16 cellular contexts compared by ENCODE assay signal in the genomic region with DNA sequence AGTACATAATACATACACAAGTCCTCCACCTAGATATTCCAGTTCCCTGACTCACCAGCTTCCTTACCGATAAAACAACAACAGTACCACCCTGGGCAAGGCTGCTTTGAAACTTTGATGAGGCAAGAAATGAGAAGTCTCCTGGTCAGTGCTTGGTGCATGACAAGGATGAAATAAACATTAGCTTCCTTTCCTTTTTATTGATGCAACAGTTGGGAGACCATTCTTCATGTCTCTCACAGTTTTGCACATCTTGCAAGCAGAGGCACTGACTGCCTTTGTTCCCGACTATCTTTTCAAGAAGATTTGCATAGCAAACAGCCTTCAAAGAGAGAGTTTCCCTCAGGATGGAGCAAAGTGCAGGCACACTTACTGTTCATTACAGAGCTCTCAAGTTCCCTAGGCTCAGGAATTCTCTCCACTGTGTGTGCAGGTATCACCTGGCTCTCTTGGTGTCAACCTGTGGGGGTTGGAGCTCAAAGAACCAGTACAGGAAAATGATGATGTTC.
A peak's percentile ranks its signal among the peaks of the same experiment; 100 is the strongest.
DNase-seq lines count a peak whose midpoint lies in the region; ATAC-seq and TF ChIP-seq lines count a peak whose summit lies in the region.
"Had no signal": no experiment of that assay in that cellular context is flagged by ENCODE, and none has a peak within 500 bp of the region (broad histone marks: within the 10 kb centered on the region; RNA-seq: fewer than 3 reads in every experiment).

No MANE protein-coding gene starts in this region.

- POLR2A ChIA-PET in Panc1 (lab: Charles Lee) = no interaction called here

- no peak overlapping the region for H3K9ac ChIP-seq in GM23248

- peaks cover 56% of the 10 kb centered on the region for H3K4me1 ChIP-seq in GM23248 (ENCODE audit: insufficient read depth)
- H3K4me1 ChIP-seq in Panc1 (ENCODE audit: control insufficient read depth, insufficient read depth, low read length) = no peaks in the 10 kb centered on the region
- no peaks in the 10 kb centered on the region for H3K4me1 ChIP-seq in mucosa of descending colon (ENCODE audit: low read depth)
- peaks cover 2 to 7% of the 10 kb centered on the region in 2 donors for H3K4me1 ChIP-seq in aorta (ENCODE audit: control insufficient read depth in 1 of 2, insufficient read depth in 2 of 2, low read length in 2 of 2)
- H3K4me1 ChIP-seq: psoas muscle had no signal

- H3K27ac Mint-ChIP-seq in natural killer cell treated with Interleukin-12 subunit alpha and Interleukin-12 subunit beta and Interleukin-15 and Interleukin-18, amount 100 ng/mL, for 72 hours = no peak overlapping the region
- H3K27ac Mint-ChIP-seq: activated B cell treated with CpG ODN at 0.5 μM for 24 hours; stimulated activated naive CD8-positive, alpha-beta T cell treated with anti-CD3 and anti-CD28 coated beads, Interleukin-15, Interleukin-2, amounts not matched to agents 100 ng/mL and 50 ng/mL, for 24 hours had no signal

- H3K36me3 ChIP-seq in GM23248 (ENCODE audit: low read depth) = peaks cover 31% of the 10 kb centered on the region
- H3K36me3 ChIP-seq in Panc1 (ENCODE audit: control insufficient read depth, insufficient read depth, low read length) = no peaks in the 10 kb centered on the region
- H3K36me3 ChIP-seq in mucosa of descending colon (ENCODE audit: low read depth) = no peaks in the 10 kb centered on the region
- peaks cover 0 to 2% of the 10 kb centered on the region in 2 donors for H3K36me3 ChIP-seq in aorta (ENCODE audit: control insufficient read depth in 1 of 2, insufficient read depth in 2 of 2, low read length in 1 of 2)
- H3K36me3 ChIP-seq: SJCRH30 had no signal

- H3K4me3 ChIP-seq in GM23248 (no peak overlapping the region), Panc1 (ENCODE audit: low read depth in 2 of 2, low read length in 2 of 2) (no peak overlapping the region), epithelial cell of esophagus (ENCODE audit: low read length) (no peak overlapping the region), mucosa of descending colon (no peak overlapping the region), aorta (ENCODE audit: low read length in 2 of 2) (no peak overlapping the region)
- H3K4me3 ChIP-seq: psoas muscle, SJCRH30 had no signal

- no peak overlapping the region for H3K4me3 Mint-ChIP-seq in natural killer cell treated with Interleukin-12 subunit alpha and Interleukin-12 subunit beta and Interleukin-15 and Interleukin-18, amount 100 ng/mL, for 72 hours
- H3K4me3 Mint-ChIP-seq: activated B cell treated with CpG ODN at 0.5 μM for 24 hours; stimulated activated naive CD8-positive, alpha-beta T cell treated with anti-CD3 and anti-CD28 coated beads, Interleukin-15, Interleukin-2, amounts not matched to agents 100 ng/mL and 50 ng/mL, for 24 hours had no signal

- no peaks in the 10 kb centered on the region for H3K36me3 Mint-ChIP-seq in natural killer cell treated with Interleukin-12 subunit alpha and Interleukin-12 subunit beta and Interleukin-15 and Interleukin-18, amount 100 ng/mL, for 72 hours

- TF ChIP-seq CTCF in Panc1 (IDR thresholded peaks at IDR 0.05) = no peak
- TF ChIP-seq CTCF in epithelial cell of esophagus (IDR thresholded peaks at IDR 0.05; ENCODE audit: insufficient read depth, low read depth, low read length, missing control alignments) = no peak
- TF ChIP-seq CTCF in mucosa of descending colon (IDR thresholded peaks at IDR 0.05) = no peak

- no TSS peak for BruUV-seq in Panc1 (replicated peaks; lab: Mats Ljungman, UMichigan)

- H3K4me1 Mint-ChIP-seq in natural killer cell treated with Interleukin-12 subunit alpha and Interleukin-12 subunit beta and Interleukin-15 and Interleukin-18, amount 100 ng/mL, for 72 hours (ENCODE audit: low read depth in 2 of 2) = no peaks in the 10 kb centered on the region
- H3K4me1 Mint-ChIP-seq: activated B cell treated with CpG ODN at 0.5 μM for 24 hours had no signal

- 43 to 46% methylated on average over 2 of the region's 2 CpGs for WGBS in GM23248 (ENCODE audit: low coverage in 1 of 2, low lambda C conversion rate in 2 of 2, missing lambda C conversion rate in 2 of 2), 2 experiments
- 56 to 76% methylated on average over 2 of the region's 2 CpGs for WGBS in aorta, 2 donors

- in situ Hi-C loops in GM23248 (cut with MboI) (no loop called here), Panc1 (cut with HindIII; ENCODE audit: low pct_unique_long_range_greater_than_20kb, low sequenced_read_pairs) (no loop called here)

- intact Hi-C loops in Panc1 (cut with micrococcal nuclease; ENCODE audit: unreplicated experiment) = no loop called here
- intact Hi-C loops in mucosa of descending colon (cut with DNase I, micrococcal nuclease) = no loop called here
- intact Hi-C loops in aorta (cut with DNase I) = loop anchor here in 1 of 2 donors (5.0 kb wide), 3 partner anchors 42 to 82 kb away; a partner anchor contains a TSS

- ATAC-seq in Panc1 = peak; percentile 67; the same call in 1 of the 2 replicates
- ATAC-seq in mucosa of descending colon = peak; percentile 78
- ATAC-seq in natural killer cell treated with Interleukin-12 subunit alpha and Interleukin-12 subunit beta and Interleukin-15 and Interleukin-18, amount 100 ng/mL, for 72 hours = no peak
- ATAC-seq in GM18861 (IDR thresholded peaks at IDR 0.05; ENCODE audit: unreplicated experiment) = no peak
- no peak for ATAC-seq in aorta (ENCODE audit: low FRiP score)
- ATAC-seq: psoas muscle had no signal

- H3K27me3 ChIP-seq in GM23248 (replicated peaks; ENCODE audit: insufficient read depth) (no peaks in the 10 kb centered on the region), Panc1 (ENCODE audit: control insufficient read depth, insufficient read depth, low read length) (no peaks in the 10 kb centered on the region), aorta (ENCODE audit: control insufficient read depth in 1 of 2, insufficient read depth in 2 of 2, low read length in 1 of 2) (no peaks in the 10 kb centered on the region)
- H3K27me3 ChIP-seq: SJCRH30 had no signal

- peak overlapping the region; percentile 60 for H3K27ac ChIP-seq in GM23248
- no peak overlapping the region for H3K27ac ChIP-seq in Panc1 (ENCODE audit: low read length)
- H3K27ac ChIP-seq in aorta (ENCODE audit: low read depth in 1 of 2, low read length in 2 of 2) = peak overlapping the region in 1 of 2 donors; percentile 50
- H3K27ac ChIP-seq: psoas muscle, SJCRH30 had no signal

- CTCF ChIA-PET in Panc1 (lab: Charles Lee) = no interaction called here

- no peaks in the 10 kb centered on the region for H3K9me3 Mint-ChIP-seq in natural killer cell treated with Interleukin-12 subunit alpha and Interleukin-12 subunit beta and Interleukin-15 and Interleukin-18, amount 100 ng/mL, for 72 hours
- H3K9me3 Mint-ChIP-seq: activated B cell treated with CpG ODN at 0.5 μM for 24 hours; stimulated activated naive CD8-positive, alpha-beta T cell treated with anti-CD3 and anti-CD28 coated beads, Interleukin-15, Interleukin-2, amounts not matched to agents 100 ng/mL and 50 ng/mL, for 24 hours had no signal

- peaks cover 16% of the 10 kb centered on the region in 2 donors for H3K27me3 Mint-ChIP-seq in natural killer cell treated with Interleukin-12 subunit alpha and Interleukin-12 subunit beta and Interleukin-15 and Interleukin-18, amount 100 ng/mL, for 72 hours
- H3K27me3 Mint-ChIP-seq: stimulated activated naive CD8-positive, alpha-beta T cell treated with anti-CD3 and anti-CD28 coated beads, Interleukin-15, Interleukin-2, amounts not matched to agents 100 ng/mL and 50 ng/mL, for 24 hours had no signal

- H3K4me2 ChIP-seq in GM23248 (ENCODE audit: unreplicated experiment) = peak overlapping the region; percentile 17

- H3K9me3 ChIP-seq in GM23248 (ENCODE audit: low read depth) (no peaks in the 10 kb centered on the region), Panc1 (ENCODE audit: control insufficient read depth, insufficient read depth, low read depth, low read length) (no peaks in the 10 kb centered on the region), mucosa of descending colon (no peaks in the 10 kb centered on the region), aorta (ENCODE audit: control insufficient read depth, low read length) (peaks cover 2% of the 10 kb centered on the region)
- H3K9me3 ChIP-seq: psoas muscle had no signal

- H3K9me2 ChIP-seq in GM23248 (ENCODE audit: insufficient read depth) = no peaks in the 10 kb centered on the region

- H3F3A ChIP-seq in GM23248 (ENCODE audit: insufficient read depth) = peaks cover 62% of the 10 kb centered on the region

- DNase-seq in GM23248 = peak; percentile 65
- DNase-seq in Panc1 (ENCODE audit: low read depth, low spot score) = no peak
- DNase-seq in epithelial cell of esophagus (ENCODE audit: low read depth) = peak; percentile 97
- no peak for DNase-seq in mucosa of descending colon
- no peak for DNase-seq in natural killer cell treated with Interleukin-12 subunit alpha and Interleukin-12 subunit beta and Interleukin-15 and Interleukin-18, amount 100 ng/mL, for 72 hours (ENCODE audit: low spot score)
- no peak for DNase-seq in aorta
- DNase-seq in islet precursor cell = no peak
- DNase-seq: activated B cell treated with CpG ODN at 0.5 μM for 24 hours, activated T-cell treated with anti-CD3 and anti-CD28 coated beads for 4 hours, midbrain, NCI-H1417, NCI-H524 treated with DMSO at 0.1 percent for 48 hours, psoas muscle had no signal

- peaks cover 14% of the 10 kb centered on the region for H3K79me2 ChIP-seq in GM23248 (ENCODE audit: insufficient read depth)

- no peaks in the 10 kb centered on the region for H4K20me1 ChIP-seq in GM23248 (ENCODE audit: insufficient read depth)

- no peak overlapping the region for H2AFZ ChIP-seq in GM23248

Comparison
In these comparisons a context has a peak if more than half of its experiments do, and no peak if none do; other contexts are left out.
1. DNase-seq: peak in GM23248 (single experiment) and epithelial cell of esophagus (single experiment); none in Panc1 (single experiment), mucosa of descending colon (0 of 3), natural killer cell treated with Interleukin-12 subunit alpha and Interleukin-12 subunit beta and Interleukin-15 and Interleukin-18, amount 100 ng/mL, for 72 hours (single experiment), aorta (0 of 2) and islet precursor cell (single experiment).
2. ATAC-seq: peak in Panc1 (single experiment) and mucosa of descending colon (single experiment); none in natural killer cell treated with Interleukin-12 subunit alpha and Interleukin-12 subunit beta and Interleukin-15 and Interleukin-18, amount 100 ng/mL, for 72 hours (0 of 2), GM18861 (single experiment) and aorta (single experiment).